ENCODE assay signal across 29 cellular contexts in the genomic region with DNA sequence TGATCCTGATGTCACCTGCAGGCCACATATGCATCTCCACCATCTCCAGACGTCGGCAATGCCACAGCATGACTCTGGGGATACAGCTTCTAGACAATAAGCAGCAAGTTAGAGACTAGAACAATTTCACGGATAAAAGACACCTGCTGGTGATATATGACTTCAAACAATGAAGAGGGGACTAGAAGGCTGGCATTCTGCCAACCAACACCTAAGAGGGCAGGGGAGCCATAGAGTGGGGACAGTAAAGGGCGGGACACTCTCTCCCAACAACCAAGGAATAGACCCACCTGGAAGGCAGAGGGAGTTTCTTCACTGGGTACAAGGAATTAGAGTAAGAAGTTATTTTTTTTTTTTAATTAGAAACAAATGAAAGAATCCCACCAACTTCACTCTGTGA.
A peak's percentile ranks its signal among the peaks of the same experiment; 100 is the strongest.
DNase-seq lines count a peak whose midpoint lies in the region; ATAC-seq and TF ChIP-seq lines count a peak whose summit lies in the region.
"Had no signal": no experiment of that assay in that cellular context is flagged by ENCODE, and none has a peak within 500 bp of the region (broad histone marks: within the 10 kb centered on the region; RNA-seq: fewer than 3 reads in every experiment).

No MANE protein-coding gene starts in this region.

- ATAC-seq in stimulated activated naive CD8-positive, alpha-beta T cell treated with anti-CD3 and anti-CD28 coated beads, Interleukin-15, Interleukin-2, amounts not matched to agents 100 U/mL and 50 U/mL, for 24 hours = no peak
- ATAC-seq in GM21423 (IDR thresholded peaks at IDR 0.05; ENCODE audit: unreplicated experiment) = no peak
- ATAC-seq: left lung; stimulated activated naive B cell treated with anti-CD40 and anti-IgM and Interleukin-4, amounts not matched to agents 10 μg/mL and 1 μg/mL and 100 μg/mL, for 72 hours had no signal

- peaks cover 16% of the 10 kb centered on the region for H3K4me1 ChIP-seq in HEK293 (ENCODE audit: control insufficient read depth, insufficient read depth, low read length)
- H3K4me1 ChIP-seq: left lung, parathyroid adenoma, upper lobe of left lung had no signal

- POLR2A ChIA-PET in HEK293 (lab: Yijun Ruan, JAX) = no interaction called here

- DNase-seq in DMS 273 (lab: John Stamatoyannopoulos, UW; ENCODE audit: unreplicated experiment) = peak; percentile 16
- DNase-seq in DMS 273 treated with DMSO at 0.1 percent for 48 hours (lab: John Stamatoyannopoulos, UW) = no peak
- DNase-seq in NCI-H187 treated with DMSO at 0.1 percent for 48 hours (lab: John Stamatoyannopoulos, UW) = peak; percentile 13
- peak; percentile 93 for DNase-seq in NCI-H748 (lab: John Stamatoyannopoulos, UW; ENCODE audit: unreplicated experiment)
- DNase-seq in stimulated activated naive CD8-positive, alpha-beta T cell treated with anti-CD3 and anti-CD28 coated beads, Interleukin-15, Interleukin-2, amounts not matched to agents 100 U/mL and 50 U/mL, for 24 hours = no peak
- DNase-seq in hypothalamus (lab: John Stamatoyannopoulos, UW) = no peak
- DNase-seq: activated CD4-positive, alpha-beta memory T cell treated with anti-CD3 and anti-CD28 coated beads for 36 hours; activated CD4-positive, alpha-beta T cell treated with anti-CD3 and anti-CD28 coated beads for 1 hour; activated CD8-positive, alpha-beta memory T cell treated with anti-CD3 and anti-CD28 coated beads, Interleukin-2, amount 50 U/mL, for 4 hours; activated naive CD4-positive, alpha-beta T cell treated with anti-CD3 and anti-CD28 coated beads for 36 hours; Caco-2; caudate nucleus; effector CD8-positive, alpha-beta T cell; EL; left lung; MM.1S; NCI-H1694 treated with DMSO at 0.1 percent for 48 hours; NCI-H524 treated with DMSO at 0.1 percent for 48 hours; retina; stimulated activated naive B cell treated with anti-CD40 and anti-IgM and Interleukin-4, amounts not matched to agents 10 μg/mL and 1 μg/mL and 100 μg/mL, for 72 hours; upper lobe of left lung had no signal

- H3K9me3 ChIP-seq in HEK293 (ENCODE audit: control insufficient read depth, insufficient read depth, low read depth, low read length) = no peaks in the 10 kb centered on the region
- H3K9me3 ChIP-seq: BLaER1 treated with 17β-estradiol and CSF1 and Interleukin-3, amounts not matched to agents 10 nM and 100 nM; Caco-2; left lung; upper lobe of left lung had no signal

- H3K4me3 ChIP-seq in HEK293 (ENCODE audit: low read depth, low read length) = no peak overlapping the region
- H3K4me3 ChIP-seq: BLaER1 treated with 17β-estradiol and CSF1 and Interleukin-3, amounts not matched to agents 10 nM and 100 nM; coronary artery; left lung; skin epidermis; upper lobe of left lung had no signal

- CTCF ChIA-PET in HEK293 (lab: Yijun Ruan, JAX) = interaction anchor here (0.6 to 1.0 kb wide), 3 partner anchors 24 to 135 kb away, joined by 3 read pairs; no protein-coding TSS in a partner anchor

- no peaks in the 10 kb centered on the region for H3K36me3 ChIP-seq in HEK293 (ENCODE audit: control insufficient read depth in 2 of 2, insufficient read depth in 1 of 2, low read length in 2 of 2)

- no peak overlapping the region for H3K27ac ChIP-seq in HEK293 (ENCODE audit: extremely low read depth, low read depth, low read length)
- H3K27ac ChIP-seq: 22Rv1; BLaER1 treated with 17β-estradiol and CSF1 and Interleukin-3, amounts not matched to agents 10 nM and 100 nM; coronary artery; epithelial cell of prostate; left lung; parathyroid adenoma; skin epidermis; upper lobe of left lung had no signal

- TF ChIP-seq CTCF in HEK293 (tag by site-specific recombination; IDR thresholded peaks at IDR 0.05) = no peak

TF ChIP-seq in HEK293, 187 proteins besides CTCF, POLR2A, EP300 and RAD21:
- TF ChIP-seq, protein P1, sequence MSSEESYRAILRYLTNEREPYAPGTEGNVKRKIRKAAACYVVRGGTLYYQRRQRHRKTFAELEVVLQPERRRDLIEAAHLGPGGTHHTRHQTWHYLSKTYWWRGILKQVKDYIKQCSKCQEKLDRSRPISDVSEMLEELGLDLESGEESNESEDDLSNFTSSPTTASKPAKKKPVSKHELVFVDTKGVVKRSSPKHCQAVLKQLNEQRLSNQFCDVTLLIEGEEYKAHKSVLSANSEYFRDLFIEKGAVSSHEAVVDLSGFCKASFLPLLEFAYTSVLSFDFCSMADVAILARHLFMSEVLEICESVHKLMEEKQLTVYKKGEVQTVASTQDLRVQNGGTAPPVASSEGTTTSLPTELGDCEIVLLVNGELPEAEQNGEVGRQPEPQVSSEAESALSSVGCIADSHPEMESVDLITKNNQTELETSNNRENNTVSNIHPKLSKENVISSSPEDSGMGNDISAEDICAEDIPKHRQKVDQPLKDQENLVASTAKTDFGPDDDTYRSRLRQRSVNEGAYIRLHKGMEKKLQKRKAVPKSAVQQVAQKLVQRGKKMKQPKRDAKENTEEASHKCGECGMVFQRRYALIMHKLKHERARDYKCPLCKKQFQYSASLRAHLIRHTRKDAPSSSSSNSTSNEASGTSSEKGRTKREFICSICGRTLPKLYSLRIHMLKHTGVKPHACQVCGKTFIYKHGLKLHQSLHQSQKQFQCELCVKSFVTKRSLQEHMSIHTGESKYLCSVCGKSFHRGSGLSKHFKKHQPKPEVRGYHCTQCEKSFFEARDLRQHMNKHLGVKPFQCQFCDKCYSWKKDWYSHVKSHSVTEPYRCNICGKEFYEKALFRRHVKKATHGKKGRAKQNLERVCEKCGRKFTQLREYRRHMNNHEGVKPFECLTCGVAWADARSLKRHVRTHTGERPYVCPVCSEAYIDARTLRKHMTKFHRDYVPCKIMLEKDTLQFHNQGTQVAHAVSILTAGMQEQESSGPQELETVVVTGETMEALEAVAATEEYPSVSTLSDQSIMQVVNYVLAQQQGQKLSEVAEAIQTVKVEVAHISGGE (tag by site-specific recombination; conservative IDR thresholded peaks at IDR 0.05; ENCODE audit: low read depth) = peak; percentile 41; the same call in 1 of the 2 replicates
- no peak for TF ChIP-seq ZNF394 (tag by site-specific recombination; IDR thresholded peaks at IDR 0.05; ENCODE audit: borderline replicate concordance)
- TF ChIP-seq, protein P2, sequence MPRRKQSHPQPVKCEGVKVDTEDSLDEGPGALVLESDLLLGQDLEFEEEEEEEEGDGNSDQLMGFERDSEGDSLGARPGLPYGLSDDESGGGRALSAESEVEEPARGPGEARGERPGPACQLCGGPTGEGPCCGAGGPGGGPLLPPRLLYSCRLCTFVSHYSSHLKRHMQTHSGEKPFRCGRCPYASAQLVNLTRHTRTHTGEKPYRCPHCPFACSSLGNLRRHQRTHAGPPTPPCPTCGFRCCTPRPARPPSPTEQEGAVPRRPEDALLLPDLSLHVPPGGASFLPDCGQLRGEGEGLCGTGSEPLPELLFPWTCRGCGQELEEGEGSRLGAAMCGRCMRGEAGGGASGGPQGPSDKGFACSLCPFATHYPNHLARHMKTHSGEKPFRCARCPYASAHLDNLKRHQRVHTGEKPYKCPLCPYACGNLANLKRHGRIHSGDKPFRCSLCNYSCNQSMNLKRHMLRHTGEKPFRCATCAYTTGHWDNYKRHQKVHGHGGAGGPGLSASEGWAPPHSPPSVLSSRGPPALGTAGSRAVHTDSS (tag by site-specific recombination; IDR thresholded peaks at IDR 0.05) = no peak

Comparison
In these comparisons a context has a peak if more than half of its experiments do, and no peak if none do; other contexts are left out.
1. DNase-seq: peak in DMS 273 (single experiment), NCI-H187 treated with DMSO at 0.1 percent for 48 hours (single experiment) and NCI-H748 (single experiment); none in DMS 273 treated with DMSO at 0.1 percent for 48 hours (single experiment), stimulated activated naive CD8-positive, alpha-beta T cell treated with anti-CD3 and anti-CD28 coated beads, Interleukin-15, Interleukin-2, amounts not matched to agents 100 U/mL and 50 U/mL, for 24 hours (single experiment) and hypothalamus (0 of 51).